ENCODE assay signal across 8 cellular contexts in the genomic region with DNA sequence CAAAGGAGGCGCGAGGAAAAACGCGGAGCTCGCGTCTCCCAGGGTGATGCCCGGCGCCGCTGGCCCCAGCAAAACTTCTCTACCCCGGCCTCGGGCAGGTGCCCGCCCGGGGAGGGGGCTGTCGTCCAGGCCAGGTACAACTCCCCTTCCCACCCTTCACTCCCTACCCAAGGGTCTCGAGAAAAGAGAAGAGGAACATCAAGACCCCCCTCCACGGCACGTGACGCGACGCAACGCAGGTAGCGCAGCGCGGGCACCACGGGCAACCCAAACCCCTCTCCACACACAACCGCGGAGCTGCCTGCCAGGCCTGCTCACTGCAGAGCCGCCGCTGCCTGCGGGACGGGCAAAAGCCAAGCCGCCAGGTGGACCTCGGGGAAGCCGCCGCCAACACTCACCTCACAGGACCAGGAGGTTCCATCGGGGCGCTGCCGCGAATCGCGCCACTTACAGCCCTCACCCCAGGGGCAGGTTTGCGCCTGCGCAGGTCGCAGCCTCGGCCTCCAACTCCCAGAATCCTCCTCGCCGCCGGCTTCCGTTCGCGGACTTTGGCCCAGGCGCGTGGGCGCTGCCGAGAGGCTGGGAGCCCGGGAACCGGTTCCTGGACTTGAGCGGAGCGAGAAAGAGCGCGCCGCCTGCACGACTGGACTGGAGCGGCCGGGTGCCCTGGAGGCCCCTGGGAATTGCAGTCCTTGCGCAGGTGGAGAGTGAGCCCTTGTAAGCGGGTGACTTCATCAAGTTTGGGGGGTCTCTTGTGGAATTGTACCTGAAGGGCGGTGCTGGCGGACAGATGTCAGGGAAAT. TPM values are rescaled to one million over a fixed set of nuclear protein-coding genes. Genes with fewer than 3 reads are reported as not detected.
DNase-seq lines count a peak whose midpoint lies in the region; ATAC-seq and FAIRE-seq lines count a peak whose summit lies in the region.

Gene ZNF232, minus strand, starts transcription at position 477 of the 803 bp plus-strand sequence. Its CDS starts 56 bp downstream, at position 421.

- H3K4me3 Mint-ChIP-seq in activated T-helper 1 cell treated with anti-CD3 and anti-CD28 coated beads, Interleukin-12 subunit alpha, Interleukin-12 subunit beta, Interleukin-2, Interleukin-4 antibody, amounts not matched to agents 30 ng/mL and 10 ng/mL and 1 ng/mL, durations not matched to agents 14 hours and 24 hours and 36 hours = peak within 1 kb of the TSS; percentile 86
- H3K4me3 Mint-ChIP-seq in naive B cell = peak within 1 kb of the TSS; percentile 86 to 98 (median 92)
- peak within 1 kb of the TSS; percentile 80 for H3K4me3 Mint-ChIP-seq in stimulated activated effector memory CD8-positive, alpha-beta T cell treated with anti-CD3 and anti-CD28 coated beads, Interleukin-12 subunit alpha, Interleukin-12 subunit beta, amount 100 ng/mL, for 72 hours

- no peaks in the 10 kb centered on the region for H3K9me2 ChIP-seq in Karpas-422 (replicated peaks; ENCODE audit: insufficient read depth, low read length)

- peaks cover 27% of the 10 kb centered on the region for H3K9me3 Mint-ChIP-seq in activated T-helper 1 cell treated with anti-CD3 and anti-CD28 coated beads, Interleukin-12 subunit alpha, Interleukin-12 subunit beta, Interleukin-2, Interleukin-4 antibody, amounts not matched to agents 30 ng/mL and 10 ng/mL and 1 ng/mL, durations not matched to agents 14 hours and 24 hours and 36 hours
- H3K9me3 Mint-ChIP-seq in naive B cell = no peaks in the 10 kb centered on the region
- H3K9me3 Mint-ChIP-seq in stimulated activated effector memory CD8-positive, alpha-beta T cell treated with anti-CD3 and anti-CD28 coated beads, Interleukin-12 subunit alpha, Interleukin-12 subunit beta, amount 100 ng/mL, for 72 hours = no peaks in the 10 kb centered on the region

- no peaks in the 10 kb centered on the region for H3K27me3 ChIP-seq in Karpas-422 (ENCODE audit: low read length)

- peaks cover 6% of the 10 kb centered on the region for H3K27me3 Mint-ChIP-seq in activated T-helper 1 cell treated with anti-CD3 and anti-CD28 coated beads, Interleukin-12 subunit alpha, Interleukin-12 subunit beta, Interleukin-2, Interleukin-4 antibody, amounts not matched to agents 30 ng/mL and 10 ng/mL and 1 ng/mL, durations not matched to agents 14 hours and 24 hours and 36 hours (ENCODE audit: insufficient read depth)
- peaks cover 3 to 26% (median 12%) of the 10 kb centered on the region in 3 donors for H3K27me3 Mint-ChIP-seq in naive B cell

- H3K4me1 ChIP-seq in Karpas-422 (ENCODE audit: low read length) = peaks cover 23% of the 10 kb centered on the region

- DNase-seq in DMS153 (lab: John Stamatoyannopoulos, UW) = peak; percentile 76
- peak; percentile 98 for DNase-seq in Karpas-422
- peak; percentile 79 for DNase-seq in RCC 7860 (ENCODE audit: low spot score)
- DNase-seq in activated T-helper 1 cell treated with anti-CD3 and anti-CD28 coated beads, Interleukin-12 subunit alpha, Interleukin-12 subunit beta, Interleukin-2, Interleukin-4 antibody, amounts not matched to agents 30 ng/mL and 10 ng/mL and 1 ng/mL, durations not matched to agents 14 hours and 24 hours and 36 hours (ENCODE audit: low spot score) = peak; percentile 91
- peak; percentile 88 for DNase-seq in fibroblast of gingiva (ENCODE audit: low read depth)
- peak; percentile 91 for DNase-seq in naive B cell
- peak; percentile 89 to 96 for DNase-seq in stimulated activated effector memory CD8-positive, alpha-beta T cell treated with anti-CD3 and anti-CD28 coated beads, Interleukin-12 subunit alpha, Interleukin-12 subunit beta, amount 100 ng/mL, for 72 hours (ENCODE audit: low spot score in 2 of 2)

- H3K4me2 ChIP-seq in Karpas-422 (ENCODE audit: low read depth, low read length, poor library complexity, severe bottlenecking) = peak within 1 kb of the TSS; percentile 90

- intact Hi-C loops in activated T-helper 1 cell treated with anti-CD3 and anti-CD28 coated beads, Interleukin-12 subunit alpha, Interleukin-12 subunit beta, Interleukin-2, Interleukin-4 antibody, amounts not matched to agents 30 ng/mL and 10 ng/mL and 1 ng/mL, durations not matched to agents 14 hours and 24 hours and 36 hours (cut with micrococcal nuclease) = loop anchor here (1.0 to 10.0 kb wide), 5 partner anchors 33 to 376 kb away; partner anchors contain the start of genes C1QBP, DERL2, MIS12 and RABEP1

- no peaks in the 10 kb centered on the region for H3K9me3 ChIP-seq in Karpas-422 (ENCODE audit: low read length)

- H3K9ac ChIP-seq in Karpas-422 (ENCODE audit: low read length) = peak within 1 kb of the TSS; percentile 94

- H3K36me3 Mint-ChIP-seq in activated T-helper 1 cell treated with anti-CD3 and anti-CD28 coated beads, Interleukin-12 subunit alpha, Interleukin-12 subunit beta, Interleukin-2, Interleukin-4 antibody, amounts not matched to agents 30 ng/mL and 10 ng/mL and 1 ng/mL, durations not matched to agents 14 hours and 24 hours and 36 hours (ENCODE audit: low read depth) = peaks cover 46% of the 10 kb centered on the region
- peaks cover 8 to 9% of the 10 kb centered on the region in 2 donors for H3K36me3 Mint-ChIP-seq in naive B cell
- H3K36me3 Mint-ChIP-seq in stimulated activated effector memory CD8-positive, alpha-beta T cell treated with anti-CD3 and anti-CD28 coated beads, Interleukin-12 subunit alpha, Interleukin-12 subunit beta, amount 100 ng/mL, for 72 hours = peaks cover 59% of the 10 kb centered on the region

- peak; percentile 86 for ATAC-seq in GM21723 (IDR thresholded peaks at IDR 0.05; ENCODE audit: unreplicated experiment)
- ATAC-seq in naive B cell (ENCODE audit: low read depth in 2 of 2) = peak; percentile 87 to 88
- peak; percentile 94 for ATAC-seq in stimulated activated effector memory CD8-positive, alpha-beta T cell treated with anti-CD3 and anti-CD28 coated beads, Interleukin-12 subunit alpha, Interleukin-12 subunit beta, amount 100 ng/mL, for 72 hours

- peak within 1 kb of the TSS; percentile 79 for H3K27ac Mint-ChIP-seq in activated T-helper 1 cell treated with anti-CD3 and anti-CD28 coated beads, Interleukin-12 subunit alpha, Interleukin-12 subunit beta, Interleukin-2, Interleukin-4 antibody, amounts not matched to agents 30 ng/mL and 10 ng/mL and 1 ng/mL, durations not matched to agents 14 hours and 24 hours and 36 hours
- peak within 1 kb of the TSS; percentile 64 to 95 (median 87) for H3K27ac Mint-ChIP-seq in naive B cell
- peak within 1 kb of the TSS; percentile 67 for H3K27ac Mint-ChIP-seq in stimulated activated effector memory CD8-positive, alpha-beta T cell treated with anti-CD3 and anti-CD28 coated beads, Interleukin-12 subunit alpha, Interleukin-12 subunit beta, amount 100 ng/mL, for 72 hours

- FAIRE-seq in RCC 7860 (lab: Jason Lieb, UNC) = peak; percentile 72

- peaks cover 37% of the 10 kb centered on the region for H3K36me3 ChIP-seq in Karpas-422 (ENCODE audit: insufficient read depth, low read length)

- H3K27ac ChIP-seq in Karpas-422 (ENCODE audit: low read length) = no peak within 1 kb of the TSS

- peaks cover 17% of the 10 kb centered on the region for H3K79me2 ChIP-seq in Karpas-422 (ENCODE audit: low read length)

- peak within 1 kb of the TSS; percentile 98 for H2AFZ ChIP-seq in Karpas-422 (ENCODE audit: low read length)

- H3K4me3 ChIP-seq in Karpas-422 (ENCODE audit: low read length) = peak within 1 kb of the TSS; percentile 85

- H3K4me1 Mint-ChIP-seq in activated T-helper 1 cell treated with anti-CD3 and anti-CD28 coated beads, Interleukin-12 subunit alpha, Interleukin-12 subunit beta, Interleukin-2, Interleukin-4 antibody, amounts not matched to agents 30 ng/mL and 10 ng/mL and 1 ng/mL, durations not matched to agents 14 hours and 24 hours and 36 hours (ENCODE audit: low read depth) = peaks cover 13% of the 10 kb centered on the region
- H3K4me1 Mint-ChIP-seq in naive B cell = peaks cover 24 to 46% (median 34%) of the 10 kb centered on the region in 3 donors
- peaks cover 31% of the 10 kb centered on the region for H3K4me1 Mint-ChIP-seq in stimulated activated effector memory CD8-positive, alpha-beta T cell treated with anti-CD3 and anti-CD28 coated beads, Interleukin-12 subunit alpha, Interleukin-12 subunit beta, amount 100 ng/mL, for 72 hours

- H4K20me1 ChIP-seq in Karpas-422 (ENCODE audit: insufficient read depth, low read depth, low read length) = no peaks in the 10 kb centered on the region

RNA-seq across cellular contexts. Expression of gene ZNF232, which starts in this region (rescaled TPM):
- 11.3 and 19.7 TPM in 2 replicates for total RNA-seq in Karpas-422 (2014; rRNA removed; shearing (Covaris generic); ENCODE audit: low replicate concordance)
- total RNA-seq in activated T-helper 1 cell treated with anti-CD3 and anti-CD28 coated beads, Interleukin-12 subunit alpha, Interleukin-12 subunit beta, Interleukin-2, Interleukin-4 antibody, amounts not matched to agents 30 ng/mL and 10 ng/mL and 1 ng/mL, durations not matched to agents 14 hours and 24 hours and 36 hours = 17.3 and 19.3 TPM in 2 replicates
- 10 to 100 TPM in 3 of 6 donors, 1 to 10 TPM in 3; 6.3 to 25.3 (median 10.1) TPM for polyA plus RNA-seq in naive B cell (ENCODE audit: low read depth in 6 of 6)
